Comparison of ENCODE assay signal across 25 cellular contexts in the genomic region with DNA sequence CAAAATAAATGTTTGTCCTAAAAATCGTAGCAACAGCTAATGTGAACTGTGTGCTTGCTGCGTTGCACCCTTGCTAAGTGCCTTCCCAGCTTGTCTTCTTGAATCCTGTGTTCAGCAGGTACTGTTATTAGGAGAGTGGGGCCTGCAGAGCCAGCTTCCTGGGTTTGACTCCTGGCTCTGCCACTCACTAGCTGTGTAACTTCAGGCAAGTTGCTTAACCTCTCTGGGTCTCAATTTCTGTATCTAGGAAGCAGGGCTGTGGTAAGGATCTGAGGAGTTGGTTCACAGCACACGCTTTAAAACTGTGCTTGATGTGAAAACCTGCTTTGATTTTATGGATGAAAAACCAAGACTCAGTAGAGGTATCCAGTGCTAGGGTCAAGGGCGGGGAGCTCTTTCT. TPM values are rescaled to one million over a fixed set of nuclear protein-coding genes. Genes with fewer than 3 reads are reported as not detected.
A peak's percentile ranks its signal among the peaks of the same experiment; 100 is the strongest.
DNase-seq lines count a peak whose midpoint lies in the region; ATAC-seq, FAIRE-seq and TF ChIP-seq lines count a peak whose summit lies in the region.
"Had no signal": no experiment of that assay in that cellular context is flagged by ENCODE, and none has a peak within 500 bp of the region (broad histone marks: within the 10 kb centered on the region; RNA-seq: fewer than 3 reads in every experiment).

No MANE protein-coding gene starts in this region.

- POLR2A ChIA-PET in A549 (lab: Yijun Ruan, JAX): no interaction called here

- H3K27ac ChIP-seq in A549: no peak overlapping the region
- peak overlapping the region; percentile 100 for H3K27ac ChIP-seq in VCaP
- peak overlapping the region in 14 of 21 experiments; percentile 16 to 97 (median 91) for H3K27ac ChIP-seq in skin epidermis
- H3K27ac ChIP-seq: HL-60, spleen, WERI-Rb-1 had no signal

- FAIRE-seq in A549 (lab: Jason Lieb, UNC): no peak
- FAIRE-seq: endothelial cell of umbilical vein, G401.6 had no signal

- no peaks in the 10 kb centered on the region for H3K9me3 ChIP-seq in A549
- H3K9me3 ChIP-seq: spleen had no signal

- DNase-seq in A549 (ENCODE audit: low read depth in 1 of 2, low spot score in 1 of 2): no peak
- DNase-seq in inferior parietal cortex (ENCODE audit: extremely low spot score): peak; percentile 5
- no peak for DNase-seq in islet precursor cell
- DNase-seq in SW 1271 (lab: John Stamatoyannopoulos, UW): no peak
- DNase-seq in hepatic stellate cell (ENCODE audit: low spot score): no peak
- no peak for DNase-seq in NCI-H1694 (lab: John Stamatoyannopoulos, UW)
- DNase-seq: activated CD4-positive, alpha-beta T cell treated with anti-CD3 and anti-CD28 coated beads, Interleukin-2, amount 50 U/mL, for 1 hour; CD4-positive, CD25-positive, alpha-beta regulatory T cell; cortex of kidney; foreskin fibroblast; MM.1S; NCI-H1436; NCI-H82; nephron progenitor cell; OCI-M1; spleen; stimulated activated CD4-positive, alpha-beta T cell treated with anti-CD3 and anti-CD28 coated beads, Interleukin-4, amount 100 ng/mL, for 24 hours; T-helper 17 cell; WERI-Rb-1 had no signal

- CTCF ChIA-PET in A549 (lab: Yijun Ruan, JAX): interaction anchor here (0.8 to 2.7 kb wide), 8 partner anchors 9 to 89 kb away, joined by 3 to 18 read pairs (median 5); no protein-coding TSS in a partner anchor

- ATAC-seq in A549: no peak
- ATAC-seq: T-helper 17 cell had no signal

- TF ChIP-seq CTCF in A549 (IDR thresholded peaks at IDR 0.05) (no peak), VCaP (conservative IDR thresholded peaks at IDR 0.05) (no peak)

- no peaks in the 10 kb centered on the region for H3K4me1 ChIP-seq in A549

- WGBS in A549 (ENCODE audit: missing lambda C conversion rate): 91% methylated on average over 4 of the region's 4 CpGs

- no peak overlapping the region for H3K4me3 ChIP-seq in A549
- no peak overlapping the region for H3K4me3 ChIP-seq in skin epidermis
- H3K4me3 ChIP-seq: spleen had no signal

- no peak overlapping the region for H3K4me2 ChIP-seq in A549

- no peak for TF ChIP-seq POLR2A in A549 (IDR thresholded peaks at IDR 0.05; ENCODE audit: low read length)

- TF ChIP-seq EP300 in A549 (IDR thresholded peaks at IDR 0.05): no peak

- TF ChIP-seq RAD21 in A549 (conservative IDR thresholded peaks at IDR 0.05 in 1 of 2, IDR thresholded peaks at IDR 0.05 in 1 of 2): no peak

TF ChIP-seq in A549, 52 proteins besides CTCF, POLR2A, EP300 and RAD21:
- TF ChIP-seq HOXB5 (CRISPR knock-in tag; IDR thresholded peaks at IDR 0.05) (no peak), ZFP36 (IDR thresholded peaks at IDR 0.05; ENCODE audit: borderline replicate concordance, partially characterized antibody) (peak; percentile 25), SMC3 (IDR thresholded peaks at IDR 0.05) (no peak)

RNA-seq across cellular contexts. Expression of gene NFIX, which starts 10.0 kb away (rescaled TPM):
- polyA plus RNA-seq in A549 (2011; rRNA removed) (0.52 and 1.0 TPM in 2 replicates), A549 (2017; fragmentation: RNase III; extraction: RNeasy Plus Mini Kit Qiagen cat#74134 plus additional on column Dnase treatment) (3.0 to 4.5 TPM (median 3.0 TPM) in 3 replicates)
- 1.1 and 1.5 TPM in 2 replicates for polyA plus RNA-seq in A549 (2012; cell fraction: cytosol; rRNA removed)
- polyA plus RNA-seq in A549 (2012; cell fraction: nucleus; rRNA removed): 1.5 and 2.0 TPM in 2 replicates
- polyA minus RNA-seq in A549 (2011; rRNA and poly(A)+ RNA removed): 1.1 and 2.5 TPM in 2 replicates

RNA-seq across cellular contexts. Expression of gene DAND5, which starts 35.9 kb away (rescaled TPM):
- polyA plus RNA-seq in A549 (2011; rRNA removed) (0.12 and 0.16 TPM in 2 replicates), A549 (2017; fragmentation: RNase III; extraction: RNeasy Plus Mini Kit Qiagen cat#74134 plus additional on column Dnase treatment) (0.12 to 0.21 TPM (median 0.14 TPM) in 3 replicates)
- 0.16 and 0.19 TPM in 2 replicates for polyA plus RNA-seq in A549 (2012; cell fraction: cytosol; rRNA removed)
- polyA plus RNA-seq in A549 (2012; cell fraction: nucleus; rRNA removed): 0.35 and 0.54 TPM in 2 replicates
- 0.08 TPM in 1 of 2 replicates, not detected in the other for polyA minus RNA-seq in A549 (2011; rRNA and poly(A)+ RNA removed)
- polyA plus RNA-seq: AG04450; CD4-positive, CD25-positive, alpha-beta regulatory T cell; spleen had no signal

RNA-seq across cellular contexts. Expression of gene GADD45GIP1, which starts 48.2 kb away (rescaled TPM):
- 18.3 and 26.4 TPM in 2 replicates for polyA plus RNA-seq in A549 (2011; rRNA removed)
- 74.9 and 82.7 TPM in 2 replicates for polyA plus RNA-seq in A549 (2012; cell fraction: cytosol; rRNA removed)
- polyA plus RNA-seq in A549 (2012; cell fraction: nucleus; rRNA removed): 37.7 and 45.3 TPM in 2 replicates
- polyA plus RNA-seq in A549 (2017; fragmentation: RNase III; extraction: RNeasy Plus Mini Kit Qiagen cat#74134 plus additional on column Dnase treatment): 30.7 to 31.9 TPM (median 31.1 TPM) in 3 replicates
- 3.5 and 3.8 TPM in 2 replicates for polyA minus RNA-seq in A549 (2011; rRNA and poly(A)+ RNA removed)

RNA-seq across cellular contexts. Expression of gene RAD23A, which starts 59.6 kb away (rescaled TPM):
- polyA plus RNA-seq in A549 (2011; rRNA removed): 46.4 and 56.2 TPM in 2 replicates
- polyA plus RNA-seq in A549 (2012; cell fraction: cytosol; rRNA removed): 105 and 107 TPM in 2 replicates
- polyA plus RNA-seq in A549 (2012; cell fraction: nucleus; rRNA removed): 125 and 132 TPM in 2 replicates
- 68.6 to 71.6 TPM (median 71.1 TPM) in 3 replicates for polyA plus RNA-seq in A549 (2017; fragmentation: RNase III; extraction: RNeasy Plus Mini Kit Qiagen cat#74134 plus additional on column Dnase treatment)
- 39.3 and 68.6 TPM in 2 replicates for polyA minus RNA-seq in A549 (2011; rRNA and poly(A)+ RNA removed)

Comparison
In these comparisons a context has a peak if more than half of its experiments do, and no peak if none do; other contexts are left out.
1. H3K27ac ChIP-seq: peak in VCaP (single experiment) and skin epidermis (14 of 21); none in A549 (0 of 2).